In genomic region chr18:25832008-25832604, GRCh38 we compare ENCODE assay signal across 8 cellular contexts.
DNase-seq lines count a peak whose midpoint lies in the region; ATAC-seq, FAIRE-seq and TF ChIP-seq lines count a peak whose summit lies in the region.

No MANE protein-coding gene starts in this region.

- no peak overlapping the region for H3K27ac ChIP-seq in Peyer's patch

- peak; percentile 83 for FAIRE-seq in GM18507 (lab: Jason Lieb, UNC)

- H3K36me3 ChIP-seq in Peyer's patch: no peaks in the 10 kb centered on the region

- no peak overlapping the region for H3K4me3 ChIP-seq in Peyer's patch

- H3K27me3 ChIP-seq in Peyer's patch: no peaks in the 10 kb centered on the region

- TF ChIP-seq CTCF in Peyer's patch (IDR thresholded peaks at IDR 0.05): peak in 4 of 6 experiments; percentile 42 to 49 (median 46)

- H3K4me1 ChIP-seq in Peyer's patch: no peaks in the 10 kb centered on the region

- peak in 9 of 14 donors; percentile 6 to 44 (median 12) for DNase-seq in C1 segment of cervical spinal cord (lab: John Stamatoyannopoulos, UW)
- no peak for DNase-seq in GM18507 (ENCODE audit: extremely low spot score, insufficient read length, low read depth)
- peak in 2 of 3 donors; percentile 62 to 65 for DNase-seq in Peyer's patch
- peak; percentile 26 for DNase-seq in epidermal melanocyte (ENCODE audit: insufficient read length, low spot score)
- DNase-seq in midbrain (lab: John Stamatoyannopoulos, UW): peak; percentile 68
- DNase-seq in activated CD4-positive, CD25-positive, alpha-beta regulatory T cell (lab: John Stamatoyannopoulos, UW): no peak
- DNase-seq in effector CD8-positive, alpha-beta T cell (lab: John Stamatoyannopoulos, UW): no peak

- TF ChIP-seq POLR2A in Peyer's patch (IDR thresholded peaks at IDR 0.05): no peak

- ATAC-seq in HG03196 (IDR thresholded peaks at IDR 0.05; ENCODE audit: unreplicated experiment): peak; percentile 68

- no peaks in the 10 kb centered on the region for H3K9me3 ChIP-seq in Peyer's patch

Comparison
In these comparisons a context has a peak if more than half of its experiments do, and no peak if none do; other contexts are left out.
1. DNase-seq: peak in C1 segment of cervical spinal cord (9 of 14), Peyer's patch (2 of 3), epidermal melanocyte (single experiment) and midbrain (single experiment); none in GM18507 (single experiment), activated CD4-positive, CD25-positive, alpha-beta regulatory T cell (0 of 4) and effector CD8-positive, alpha-beta T cell (single experiment).